ENCODE assay signal across 13 cellular contexts in genomic region chr7:1357601-1358271, GRCh38.
DNase-seq lines count a peak whose midpoint lies in the region; ATAC-seq lines count a peak whose summit lies in the region.
"Had no signal": no experiment of that assay in that cellular context is flagged by ENCODE, and none has a peak within 500 bp of the region (broad histone marks: within the 10 kb centered on the region; RNA-seq: fewer than 3 reads in every experiment).

No MANE protein-coding gene starts in this region.

- no peaks in the 10 kb centered on the region for H3K9me3 Mint-ChIP-seq in activated CD8-positive, alpha-beta T cell treated with anti-CD3 and anti-CD28 coated beads, Interleukin-2, amount 10 ng/mL, durations not matched to agents 7 days and 5 days (ENCODE audit: insufficient read depth)
- H3K9me3 Mint-ChIP-seq in T-helper 2 cell treated with Interferon-gamma antibody and Interleukin-4, amounts not matched to agents 5 μg/mL and 100 μg/mL, for 36 hours = no peaks in the 10 kb centered on the region
- H3K9me3 Mint-ChIP-seq: GM23338; stimulated activated naive CD8-positive, alpha-beta T cell treated with anti-CD3 and anti-CD28 coated beads, Interleukin-15, Interleukin-2, amounts not matched to agents 100 ng/mL and 50 ng/mL, for 24 hours had no signal

- peak; percentile 44 for ATAC-seq in activated CD8-positive, alpha-beta T cell treated with anti-CD3 and anti-CD28 coated beads, Interleukin-2, amount 10 ng/mL, durations not matched to agents 7 days and 5 days
- ATAC-seq: GM23338 had no signal

- in situ Hi-C loops in KBM-7 (cut with MboI; ENCODE audit: low pct_unique_long_range_greater_than_20kb, low sequenced_read_pairs) = no loop called here

- H3K36me3 Mint-ChIP-seq in activated CD8-positive, alpha-beta T cell treated with anti-CD3 and anti-CD28 coated beads, Interleukin-2, amount 10 ng/mL, durations not matched to agents 7 days and 5 days (ENCODE audit: low read depth) = no peaks in the 10 kb centered on the region
- no peaks in the 10 kb centered on the region for H3K36me3 Mint-ChIP-seq in T-helper 2 cell treated with Interferon-gamma antibody and Interleukin-4, amounts not matched to agents 5 μg/mL and 100 μg/mL, for 36 hours (ENCODE audit: low read depth)

- H3K27ac Mint-ChIP-seq in activated CD8-positive, alpha-beta T cell treated with anti-CD3 and anti-CD28 coated beads, Interleukin-2, amount 10 ng/mL, durations not matched to agents 7 days and 5 days = no peak overlapping the region
- no peak overlapping the region for H3K27ac Mint-ChIP-seq in T-helper 2 cell treated with Interferon-gamma antibody and Interleukin-4, amounts not matched to agents 5 μg/mL and 100 μg/mL, for 36 hours
- H3K27ac Mint-ChIP-seq: B cell; GM23338; stimulated activated naive CD8-positive, alpha-beta T cell treated with anti-CD3 and anti-CD28 coated beads, Interleukin-15, Interleukin-2, amounts not matched to agents 100 ng/mL and 50 ng/mL, for 24 hours had no signal

- POLR2A ChIA-PET in activated CD8-positive, alpha-beta T cell treated with anti-CD3 and anti-CD28 coated beads, Interleukin-2, amount 10 ng/mL, durations not matched to agents 7 days and 5 days (lab: Charles Lee) = no interaction called here

- no peaks in the 10 kb centered on the region for H3K27me3 Mint-ChIP-seq in activated CD8-positive, alpha-beta T cell treated with anti-CD3 and anti-CD28 coated beads, Interleukin-2, amount 10 ng/mL, durations not matched to agents 7 days and 5 days (ENCODE audit: low read depth)
- H3K27me3 Mint-ChIP-seq in T-helper 2 cell treated with Interferon-gamma antibody and Interleukin-4, amounts not matched to agents 5 μg/mL and 100 μg/mL, for 36 hours (ENCODE audit: low read depth) = no peaks in the 10 kb centered on the region
- H3K27me3 Mint-ChIP-seq: stimulated activated naive CD8-positive, alpha-beta T cell treated with anti-CD3 and anti-CD28 coated beads, Interleukin-15, Interleukin-2, amounts not matched to agents 100 ng/mL and 50 ng/mL, for 24 hours had no signal

- CTCF ChIA-PET in activated CD8-positive, alpha-beta T cell treated with anti-CD3 and anti-CD28 coated beads, Interleukin-2, amount 10 ng/mL, durations not matched to agents 7 days and 5 days (lab: Charles Lee) = no interaction called here

- H3K4me3 Mint-ChIP-seq in activated CD8-positive, alpha-beta T cell treated with anti-CD3 and anti-CD28 coated beads, Interleukin-2, amount 10 ng/mL, durations not matched to agents 7 days and 5 days = no peak overlapping the region
- H3K4me3 Mint-ChIP-seq in T-helper 2 cell treated with Interferon-gamma antibody and Interleukin-4, amounts not matched to agents 5 μg/mL and 100 μg/mL, for 36 hours = no peak overlapping the region
- H3K4me3 Mint-ChIP-seq: B cell; GM23338; stimulated activated naive CD8-positive, alpha-beta T cell treated with anti-CD3 and anti-CD28 coated beads, Interleukin-15, Interleukin-2, amounts not matched to agents 100 ng/mL and 50 ng/mL, for 24 hours had no signal

- DNase-seq in activated naive CD4-positive, alpha-beta T cell treated with Interleukin-2 at 50 U/mL for 16 hours = peak; percentile 18
- no peak for DNase-seq in activated naive CD4-positive, alpha-beta T cell (lab: John Stamatoyannopoulos, UW)
- DNase-seq in KBM-7 = peak; percentile 21
- peak; percentile 27 for DNase-seq in activated CD8-positive, alpha-beta T cell treated with anti-CD3 and anti-CD28 coated beads, Interleukin-2, amount 10 ng/mL, durations not matched to agents 7 days and 5 days
- DNase-seq in posterior vena cava (ENCODE audit: low spot score) = peak; percentile 62
- DNase-seq in NCI-H2227 treated with DMSO at 0.1 percent for 48 hours (lab: John Stamatoyannopoulos, UW) = no peak
- DNase-seq in T-helper 2 cell treated with Interferon-gamma antibody and Interleukin-4, amounts not matched to agents 5 μg/mL and 100 μg/mL, for 36 hours (ENCODE audit: low spot score) = no peak
- DNase-seq in 8988T = no peak
- DNase-seq: NCI-H1092 treated with DMSO at 0.1 percent for 48 hours, NCI-H524 treated with DMSO at 0.1 percent for 48 hours had no signal

- intact Hi-C loops in posterior vena cava (cut with DNase I) = no loop called here

- no peaks in the 10 kb centered on the region for H3K4me1 Mint-ChIP-seq in activated CD8-positive, alpha-beta T cell treated with anti-CD3 and anti-CD28 coated beads, Interleukin-2, amount 10 ng/mL, durations not matched to agents 7 days and 5 days (ENCODE audit: low read depth)
- no peaks in the 10 kb centered on the region for H3K4me1 Mint-ChIP-seq in T-helper 2 cell treated with Interferon-gamma antibody and Interleukin-4, amounts not matched to agents 5 μg/mL and 100 μg/mL, for 36 hours (ENCODE audit: low read depth)
- H3K4me1 Mint-ChIP-seq: B cell had no signal

Comparison
In these comparisons a context has a peak if more than half of its experiments do, and no peak if none do; other contexts are left out.
1. DNase-seq: peak in activated naive CD4-positive, alpha-beta T cell treated with Interleukin-2 at 50 U/mL for 16 hours (single experiment), KBM-7 (single experiment), activated CD8-positive, alpha-beta T cell treated with anti-CD3 and anti-CD28 coated beads, Interleukin-2, amount 10 ng/mL, durations not matched to agents 7 days and 5 days (single experiment) and posterior vena cava (single experiment); none in activated naive CD4-positive, alpha-beta T cell (0 of 4), NCI-H2227 treated with DMSO at 0.1 percent for 48 hours (single experiment), T-helper 2 cell treated with Interferon-gamma antibody and Interleukin-4, amounts not matched to agents 5 μg/mL and 100 μg/mL, for 36 hours (single experiment) and 8988T (single experiment).